ENCODE assay signal across 1 cellular context in the genomic region with DNA sequence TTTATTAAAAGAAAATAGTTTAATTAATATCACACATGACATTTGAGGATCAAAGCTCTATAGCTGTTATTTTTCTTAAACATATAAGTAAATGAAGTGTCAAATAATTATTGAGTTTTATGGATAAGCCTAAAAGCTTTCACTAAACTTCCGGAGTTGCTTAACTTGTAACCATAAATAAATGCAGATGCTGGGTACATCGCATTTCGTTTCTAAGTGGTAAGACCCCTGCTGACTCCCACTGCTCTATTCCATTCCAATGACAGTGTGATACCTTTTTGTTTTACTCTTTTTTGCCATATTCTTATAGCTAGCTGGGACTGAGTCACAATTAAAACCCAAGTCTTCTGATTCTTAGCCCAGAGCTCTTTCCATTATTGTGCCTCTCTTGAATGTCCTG.
TF ChIP-seq lines count a peak whose summit lies in the region.

No MANE protein-coding gene starts in this region.

TF ChIP-seq in GM23338, 12 proteins besides CTCF, POLR2A, EP300 and RAD21 (continued from another document):
- TF ChIP-seq STAT1 (IDR thresholded peaks at IDR 0.05; ENCODE audit: unreplicated experiment) (no peak), ZNF331 (CRISPR knock-in tag; IDR thresholded peaks at IDR 0.05; ENCODE audit: low read depth) (no peak)
TF ChIP-seq in GM23338: peak in this region for 0.
